ENCODE assay signal across 27 cellular contexts in genomic region chr17:68532826-68533225, GRCh38.
"Had no signal": no experiment of that assay in that cellular context is flagged by ENCODE, and none has a peak within 500 bp of the region (broad histone marks: within the 10 kb centered on the region; RNA-seq: fewer than 3 reads in every experiment).

No MANE protein-coding gene starts in this region.

- H3K9ac ChIP-seq: KMS-11, SK-N-SH had no signal

- H3K4me1 ChIP-seq: SJCRH30 had no signal

- H3K4me2 ChIP-seq: KMS-11, SK-N-SH had no signal

- H3K9me3 ChIP-seq: MG63, SJCRH30, SK-N-SH had no signal

- H3K4me3 Mint-ChIP-seq: activated CD4-positive, alpha-beta memory T cell treated with anti-CD3 and anti-CD28 coated beads for 36 hours; activated CD4-positive, alpha-beta T cell treated with anti-CD3 and anti-CD28 coated beads, Interleukin-2, amount 10 ng/mL, durations not matched to agents 7 days and 5 days; activated naive CD4-positive, alpha-beta T cell treated with anti-CD3 and anti-CD28 coated beads for 36 hours; activated naive CD8-positive, alpha-beta T cell; activated T-helper 17 cell treated with anti-CD3 and anti-CD28 coated beads, Interleukin-2, amount 50 U/mL, for 72 hours had no signal

- H3K27ac Mint-ChIP-seq: activated CD4-positive, alpha-beta memory T cell treated with anti-CD3 and anti-CD28 coated beads for 36 hours; activated CD4-positive, alpha-beta T cell treated with anti-CD3 and anti-CD28 coated beads, Interleukin-2, amount 10 ng/mL, durations not matched to agents 7 days and 5 days; activated naive CD4-positive, alpha-beta T cell treated with anti-CD3 and anti-CD28 coated beads for 36 hours; activated naive CD8-positive, alpha-beta T cell; activated T-helper 17 cell treated with anti-CD3 and anti-CD28 coated beads, Interleukin-2, amount 50 U/mL, for 72 hours had no signal

- H3K27me3 ChIP-seq: brain microvascular endothelial cell, MG63, SJCRH30 had no signal

- DNase-seq: activated CD4-positive, alpha-beta memory T cell treated with anti-CD3 and anti-CD28 coated beads for 36 hours; activated CD4-positive, alpha-beta T cell treated with anti-CD3 and anti-CD28 coated beads, Interleukin-2, amount 10 ng/mL, durations not matched to agents 7 days and 5 days; activated CD4-positive, CD25-positive, alpha-beta regulatory T cell; activated CD8-positive, alpha-beta memory T cell treated with anti-CD3 and anti-CD28 coated beads for 24 hours; activated gamma-delta T cell; activated naive CD4-positive, alpha-beta T cell treated with anti-CD3 and anti-CD28 coated beads for 36 hours; activated T-cell treated with anti-CD3 and anti-CD28 coated beads, Interleukin-2, amount 50 U/mL, for 48 hours; brain microvascular endothelial cell; MG63; MV-4-11; NCI-H1092 treated with DMSO at 0.1 percent for 48 hours; NCI-H1417 treated with DMSO at 0.1 percent for 48 hours; NCI-H1694; NCI-H2029; NCI-H345; NCI-H510A; NCI-H526 treated with DMSO at 0.1 percent for 48 hours; NCI-H82; OCI-M1; RPMI8226; SJCRH30; SK-N-SH; T-helper 1 cell had no signal

- H3K4me3 ChIP-seq: MG63, SJCRH30 had no signal

- H3K27me3 Mint-ChIP-seq: activated CD4-positive, alpha-beta memory T cell treated with anti-CD3 and anti-CD28 coated beads for 36 hours; activated CD4-positive, alpha-beta T cell treated with anti-CD3 and anti-CD28 coated beads, Interleukin-2, amount 10 ng/mL, durations not matched to agents 7 days and 5 days; activated naive CD8-positive, alpha-beta T cell; activated T-helper 17 cell treated with anti-CD3 and anti-CD28 coated beads, Interleukin-2, amount 50 U/mL, for 72 hours had no signal

- H3K9me3 Mint-ChIP-seq: activated CD4-positive, alpha-beta memory T cell treated with anti-CD3 and anti-CD28 coated beads for 36 hours; activated CD4-positive, alpha-beta T cell treated with anti-CD3 and anti-CD28 coated beads, Interleukin-2, amount 10 ng/mL, durations not matched to agents 7 days and 5 days; activated naive CD4-positive, alpha-beta T cell treated with anti-CD3 and anti-CD28 coated beads for 36 hours; activated T-helper 17 cell treated with anti-CD3 and anti-CD28 coated beads, Interleukin-2, amount 50 U/mL, for 72 hours had no signal

- H3K27ac ChIP-seq: brain microvascular endothelial cell, KMS-11, SJCRH30, VCaP had no signal
